ENCODE assay signal across 25 cellular contexts in genomic region chr7:96612034-96612433, GRCh38.
DNase-seq lines count a peak whose midpoint lies in the region; ATAC-seq, FAIRE-seq and TF ChIP-seq lines count a peak whose summit lies in the region.
"Had no signal": no experiment of that assay in that cellular context is flagged by ENCODE, and none has a peak within 500 bp of the region (broad histone marks: within the 10 kb centered on the region; RNA-seq: fewer than 3 reads in every experiment).

No MANE protein-coding gene starts in this region.

- POLR2A ChIA-PET in MCF 10A (lab: Yijun Ruan, JAX) (interaction anchor here (0.5 kb wide), 1 partner anchor 8 kb away, joined by 3 read pairs; no protein-coding TSS in a partner anchor), RWPE1 (lab: Yijun Ruan, JAX; ENCODE audit: low non-redundant PET) (no interaction called here)

- in situ Hi-C loops in mammary epithelial cell (cut with MboI; ENCODE audit: low sequenced_read_pairs in 2 of 2) = no loop called here

- no peak overlapping the region for H3K9ac ChIP-seq in mammary epithelial cell (ENCODE audit: insufficient read depth, low read length)
- no peak overlapping the region for H3K9ac ChIP-seq in keratinocyte (ENCODE audit: control insufficient read depth, extremely low read depth, insufficient read depth, low read length)
- H3K9ac ChIP-seq: BLaER1, GM23248 had no signal

- H3K4me1 Mint-ChIP-seq in MCF 10A (ENCODE audit: insufficient read depth, unreplicated experiment) = no peaks in the 10 kb centered on the region
- H3K4me1 Mint-ChIP-seq in activated CD4-positive, alpha-beta T cell treated with anti-CD3 and anti-CD28 coated beads, Interleukin-2, amount 10 ng/mL, durations not matched to agents 24 days and 14 days = peaks cover 2% of the 10 kb centered on the region
- H3K4me1 Mint-ChIP-seq: B cell; CD4-positive, CD25-positive, alpha-beta regulatory T cell had no signal

- H3K4me3 ChIP-seq in mammary epithelial cell (replicated peaks in 1 of 3; ENCODE audit: insufficient read depth in 1 of 3, low read depth in 2 of 3, low read length in 3 of 3) (no peak overlapping the region), epithelial cell of esophagus (ENCODE audit: low read length) (no peak overlapping the region), keratinocyte (ENCODE audit: control insufficient read depth in 2 of 3, extremely low read depth in 1 of 3, insufficient read depth in 2 of 3, low read depth in 1 of 3, low read length in 3 of 3) (no peak overlapping the region)
- H3K4me3 ChIP-seq: BLaER1, GM12878, GM23248 had no signal

- H3K27me3 ChIP-seq in mammary epithelial cell (ENCODE audit: insufficient read depth, low read length) (no peaks in the 10 kb centered on the region), keratinocyte (ENCODE audit: control insufficient read depth, extremely low read depth, insufficient read depth, low read length) (no peaks in the 10 kb centered on the region)
- H3K27me3 ChIP-seq: BLaER1 had no signal

- H3K79me2 ChIP-seq in mammary epithelial cell (ENCODE audit: insufficient read depth, low read length) = no peaks in the 10 kb centered on the region
- H3K79me2 ChIP-seq in keratinocyte (ENCODE audit: control insufficient read depth, insufficient read depth, low read length) = no peaks in the 10 kb centered on the region

- DNase-seq in mammary epithelial cell (peak; percentile 50), MCF 10A (ENCODE audit: unreplicated experiment) (no peak), RWPE1 (ENCODE audit: low spot score) (peak; percentile 49), epithelial cell of esophagus (ENCODE audit: low read depth) (peak; percentile 82), keratinocyte (ENCODE audit: low read depth, low spot score) (peak; percentile 5), left ventricle myocardium superior (no peak)
- DNase-seq in activated CD4-positive, alpha-beta T cell treated with anti-CD3 and anti-CD28 coated beads, Interleukin-2, amount 10 ng/mL, durations not matched to agents 24 days and 14 days = no peak
- DNase-seq: Caco-2; CD4-positive, CD25-positive, alpha-beta regulatory T cell; CD8-positive, alpha-beta T cell; DMS153; DND-41; GDM1; GM23248; H7; HCEC 1CT had no signal

- H3K36me3 Mint-ChIP-seq in MCF 10A (ENCODE audit: insufficient read depth, unreplicated experiment) = no peaks in the 10 kb centered on the region
- H3K36me3 Mint-ChIP-seq in activated CD4-positive, alpha-beta T cell treated with anti-CD3 and anti-CD28 coated beads, Interleukin-2, amount 10 ng/mL, durations not matched to agents 24 days and 14 days (ENCODE audit: low read depth) = no peaks in the 10 kb centered on the region
- H3K36me3 Mint-ChIP-seq: CD4-positive, CD25-positive, alpha-beta regulatory T cell; CD8-positive, alpha-beta T cell had no signal

- no peak for TF ChIP-seq CTCF in mammary epithelial cell (conservative IDR thresholded peaks at IDR 0.05 in 1 of 2, IDR thresholded peaks at IDR 0.05 in 1 of 2; ENCODE audit: extremely low read depth in 1 of 2, insufficient read depth in 1 of 2, low read depth in 1 of 2, low read length in 2 of 2)
- no peak for TF ChIP-seq CTCF in MCF 10A (IDR thresholded peaks at IDR 0.05; ENCODE audit: unreplicated experiment)
- no peak for TF ChIP-seq CTCF in RWPE1 (conservative IDR thresholded peaks at IDR 0.05; ENCODE audit: low read depth)
- TF ChIP-seq CTCF in epithelial cell of esophagus (IDR thresholded peaks at IDR 0.05; ENCODE audit: insufficient read depth, low read depth, low read length, missing control alignments) = no peak
- TF ChIP-seq CTCF in keratinocyte (optimal IDR thresholded peaks at IDR 0.05 in 1 of 3, IDR thresholded peaks at IDR 0.05 in 1 of 3, conservative IDR thresholded peaks at IDR 0.05 in 1 of 3; ENCODE audit: extremely low read depth in 1 of 3, insufficient read depth in 2 of 3, low read length in 3 of 3) = no peak

- BruUV-seq in mammary epithelial cell (replicated peaks; lab: Mats Ljungman, UMichigan) (no TSS peak), MCF 10A (replicated peaks; lab: Mats Ljungman, UMichigan) (no TSS peak)

- peaks cover 8% of the 10 kb centered on the region for H3K27me3 Mint-ChIP-seq in MCF 10A (ENCODE audit: insufficient read depth, unreplicated experiment)
- peaks cover 3% of the 10 kb centered on the region for H3K27me3 Mint-ChIP-seq in activated CD4-positive, alpha-beta T cell treated with anti-CD3 and anti-CD28 coated beads, Interleukin-2, amount 10 ng/mL, durations not matched to agents 24 days and 14 days

- 0% methylated on average over 1 of the region's 1 CpG for WGBS in mammary epithelial cell (ENCODE audit: low coverage, missing lambda C conversion rate)

- no peak overlapping the region for H3K4me3 Mint-ChIP-seq in MCF 10A (ENCODE audit: unreplicated experiment)
- H3K4me3 Mint-ChIP-seq in activated CD4-positive, alpha-beta T cell treated with anti-CD3 and anti-CD28 coated beads, Interleukin-2, amount 10 ng/mL, durations not matched to agents 24 days and 14 days = no peak overlapping the region
- H3K4me3 Mint-ChIP-seq: B cell; CD4-positive, CD25-positive, alpha-beta regulatory T cell; CD8-positive, alpha-beta T cell had no signal

- no peaks in the 10 kb centered on the region for H4K20me1 ChIP-seq in mammary epithelial cell (ENCODE audit: insufficient read depth, low read length)
- no peaks in the 10 kb centered on the region for H4K20me1 ChIP-seq in keratinocyte (ENCODE audit: control insufficient read depth, extremely low read depth, insufficient read depth, low read length)
- H4K20me1 ChIP-seq: BLaER1 had no signal

- intact Hi-C loops in mammary epithelial cell (cut with micrococcal nuclease) = no loop called here
- intact Hi-C loops in MCF 10A (cut with micrococcal nuclease) = no loop called here
- intact Hi-C loops in activated CD4-positive, alpha-beta T cell treated with anti-CD3 and anti-CD28 coated beads, Interleukin-2, amount 10 ng/mL, durations not matched to agents 24 days and 14 days (cut with micrococcal nuclease) = no loop called here
- intact Hi-C loops in left ventricle myocardium superior (cut with micrococcal nuclease) = no loop called here

- ATAC-seq in HG03095 (IDR thresholded peaks at IDR 0.05; ENCODE audit: unreplicated experiment) (no peak), left ventricle myocardium superior (no peak)
- ATAC-seq: CD8-positive, alpha-beta T cell; GM12878 had no signal

- CTCF ChIA-PET in mammary epithelial cell (lab: Charles Lee; ENCODE audit: low non-redundant PET) (interaction anchor here (0.5 kb wide), 1 partner anchor 12 kb away, joined by 9 read pairs; no protein-coding TSS in a partner anchor), MCF 10A (lab: Yijun Ruan, JAX) (no interaction called here), RWPE1 (lab: Yijun Ruan, JAX) (interaction anchor here (0.7 kb wide), 1 partner anchor 11 kb away, joined by 3 read pairs; no protein-coding TSS in a partner anchor)

- H3K9me3 Mint-ChIP-seq in MCF 10A (ENCODE audit: unreplicated experiment) = no peaks in the 10 kb centered on the region
- H3K9me3 Mint-ChIP-seq in activated CD4-positive, alpha-beta T cell treated with anti-CD3 and anti-CD28 coated beads, Interleukin-2, amount 10 ng/mL, durations not matched to agents 24 days and 14 days = peaks cover 3% of the 10 kb centered on the region

- H3K27ac ChIP-seq in mammary epithelial cell (ENCODE audit: insufficient read depth, low read depth, low read length) (no peak overlapping the region), RWPE1 (no peak overlapping the region), keratinocyte (ENCODE audit: control insufficient read depth, insufficient read depth, low read length) (no peak overlapping the region)
- H3K27ac ChIP-seq: 22Rv1, BLaER1, C4-2B, GM23248 had no signal

- dilution Hi-C loops in mammary epithelial cell (cut with HindIII; ENCODE audit: low sequenced_read_pairs) = no loop called here
- dilution Hi-C loops in keratinocyte (cut with MboI; ENCODE audit: extremely low pct_ligation_motif_present, low sequenced_read_pairs) = no loop called here

- H3K4me2 ChIP-seq in mammary epithelial cell (ENCODE audit: insufficient read depth, low read depth, low read length) = peak overlapping the region; percentile 18
- peak overlapping the region; percentile 47 for H3K4me2 ChIP-seq in keratinocyte (ENCODE audit: control insufficient read depth, extremely low read depth, insufficient read depth, low read depth, low read length)
- H3K4me2 ChIP-seq: BLaER1 had no signal

- H3K36me3 ChIP-seq in mammary epithelial cell (ENCODE audit: insufficient read depth, low read length) (no peaks in the 10 kb centered on the region), keratinocyte (ENCODE audit: control insufficient read depth in 2 of 2, extremely low read depth in 1 of 2, insufficient read depth in 2 of 2, low read length in 2 of 2) (no peaks in the 10 kb centered on the region)
- H3K36me3 ChIP-seq: BLaER1 had no signal

- H3K9me3 ChIP-seq in mammary epithelial cell (replicated peaks; ENCODE audit: insufficient read depth, low read length) = no peaks in the 10 kb centered on the region
- H3K9me3 ChIP-seq in keratinocyte (ENCODE audit: control insufficient read depth, low read depth, low read length) = no peaks in the 10 kb centered on the region
- H3K9me3 ChIP-seq: BLaER1, Caco-2 had no signal

- peak; percentile 84 for FAIRE-seq in keratinocyte (lab: Jason Lieb, UNC)
- FAIRE-seq: A204.1, GM12878, GM19239, H1 had no signal

- H2AFZ ChIP-seq in mammary epithelial cell (ENCODE audit: low read depth, low read length) = no peak overlapping the region
- no peak overlapping the region for H2AFZ ChIP-seq in keratinocyte (ENCODE audit: control insufficient read depth, low read length)
- H2AFZ ChIP-seq: GM23248 had no signal

- H3K4me1 ChIP-seq in mammary epithelial cell (ENCODE audit: insufficient read depth, low read length) = peaks cover 13% of the 10 kb centered on the region
- H3K4me1 ChIP-seq in keratinocyte (ENCODE audit: control insufficient read depth, extremely low read depth, insufficient read depth, low read length) = peaks cover 15% of the 10 kb centered on the region
- H3K4me1 ChIP-seq: BLaER1, Caco-2 had no signal

- no peaks in the 10 kb centered on the region for H3K9me1 ChIP-seq in keratinocyte (ENCODE audit: control insufficient read depth, extremely low read depth, insufficient read depth, low read length)

- no peak overlapping the region for H3K27ac Mint-ChIP-seq in MCF 10A (ENCODE audit: low read depth, unreplicated experiment)
- no peak overlapping the region for H3K27ac Mint-ChIP-seq in activated CD4-positive, alpha-beta T cell treated with anti-CD3 and anti-CD28 coated beads, Interleukin-2, amount 10 ng/mL, durations not matched to agents 24 days and 14 days
- H3K27ac Mint-ChIP-seq: B cell; CD4-positive, CD25-positive, alpha-beta regulatory T cell; CD8-positive, alpha-beta T cell had no signal

Comparison
In these comparisons a context has a peak if more than half of its experiments do, and no peak if none do; other contexts are left out.
1. DNase-seq: peak in mammary epithelial cell (single experiment), RWPE1 (single experiment), epithelial cell of esophagus (single experiment) and keratinocyte (single experiment); none in MCF 10A (single experiment), activated CD4-positive, alpha-beta T cell treated with anti-CD3 and anti-CD28 coated beads, Interleukin-2, amount 10 ng/mL, durations not matched to agents 24 days and 14 days (single experiment) and left ventricle myocardium superior (single experiment).